39 cellular contexts compared by ENCODE assay signal in the genomic region with DNA sequence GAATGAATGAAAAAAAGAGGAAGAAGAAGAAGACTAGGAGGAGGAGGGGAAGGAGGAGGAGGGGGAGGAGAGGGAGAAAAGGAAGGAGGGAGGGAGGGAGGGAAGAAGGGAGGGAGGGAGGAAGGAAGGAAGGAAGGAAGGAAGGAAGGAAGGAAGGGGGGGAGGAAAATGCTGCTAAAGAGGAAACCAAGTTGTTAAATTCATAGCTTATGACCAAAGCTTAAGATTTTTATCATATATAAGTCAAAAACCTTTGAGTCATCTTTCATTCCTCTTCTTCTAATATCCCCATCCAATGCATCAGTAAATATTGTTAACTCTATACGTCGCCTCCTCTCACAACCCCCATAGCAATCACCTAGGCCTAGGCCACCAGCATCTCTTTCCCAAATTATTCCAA.
"Had no signal": no experiment of that assay in that cellular context is flagged by ENCODE, and none has a peak within 500 bp of the region (broad histone marks: within the 10 kb centered on the region; RNA-seq: fewer than 3 reads in every experiment).

No MANE protein-coding gene starts in this region.

- H3K4me3 Mint-ChIP-seq: activated naive CD4-positive, alpha-beta T cell treated with anti-CD3 and anti-CD28 coated beads for 36 hours; activated naive CD4-positive, alpha-beta T cell treated with anti-CD3 and anti-CD28 coated beads, Interleukin-2, amount 10 ng/mL, durations not matched to agents 7 days and 5 days; activated naive CD4-positive, alpha-beta T cell treated with anti-CD3 and anti-CD28 coated beads, Interleukin-2, amount 50 U/mL, for 24 hours; activated naive CD8-positive, alpha-beta T cell; activated naive CD8-positive, alpha-beta T cell treated with anti-CD3 and anti-CD28 coated beads for 36 hours; activated naive CD8-positive, alpha-beta T cell treated with anti-CD3 and anti-CD28 coated beads, Interleukin-2, amount 10 ng/mL, durations not matched to agents 7 days and 5 days; activated naive CD8-positive, alpha-beta T cell treated with anti-CD3 and anti-CD28 coated beads, Interleukin-2, amount 50 U/mL, for 24 hours; activated T-cell treated with anti-CD3 and anti-CD28 coated beads, Interleukin-2, amount 50 U/mL, for 24 hours; activated T-cell treated with anti-CD3 and anti-CD28 coated beads, Interleukin-2, amount 50 U/mL, for 4 hours; activated T-cell treated with anti-CD3 and anti-CD28 coated beads, Interleukin-2, amount 50 U/mL, for 72 hours; activated T-helper 1 cell treated with anti-CD3 and anti-CD28 coated beads, Interleukin-12 subunit alpha, Interleukin-12 subunit beta, Interleukin-2, Interleukin-4 antibody, amounts not matched to agents 30 ng/mL and 10 ng/mL and 1 ng/mL, durations not matched to agents 14 hours and 24 hours and 36 hours; activated T-helper 17 cell treated with anti-CD3 and anti-CD28 coated beads, Interleukin-2, amount 50 U/mL, for 72 hours; brain had no signal

- DNase-seq: activated effector memory CD4-positive, alpha-beta T cell treated with anti-CD3 and anti-CD28 coated beads, Interleukin-2, amount 50 U/mL, for 16 hours; activated effector memory CD4-positive, alpha-beta T cell treated with Interleukin-2 at 50 U/mL for 16 hours; activated gamma-delta T cell; activated gamma-delta T cell treated with Interleukin-2 at 50 U/mL for 16 hours; activated naive CD4-positive, alpha-beta T cell; activated naive CD4-positive, alpha-beta T cell treated with anti-CD3 and anti-CD28 coated beads for 36 hours; activated naive CD4-positive, alpha-beta T cell treated with anti-CD3 and anti-CD28 coated beads, Interleukin-2, amount 10 ng/mL, durations not matched to agents 7 days and 5 days; activated naive CD4-positive, alpha-beta T cell treated with anti-CD3 and anti-CD28 coated beads, Interleukin-2, amount 50 U/mL, for 16 hours; activated naive CD4-positive, alpha-beta T cell treated with Interleukin-2 at 50 U/mL for 16 hours; activated naive CD8-positive, alpha-beta T cell treated with anti-CD3 and anti-CD28 coated beads for 36 hours; activated naive CD8-positive, alpha-beta T cell treated with anti-CD3 and anti-CD28 coated beads, Interleukin-2, amount 10 ng/mL, durations not matched to agents 7 days and 5 days; activated naive CD8-positive, alpha-beta T cell treated with anti-CD3 and anti-CD28 coated beads, Interleukin-2, amount 50 U/mL, for 24 hours; activated T-cell treated with anti-CD3 and anti-CD28 coated beads, Interleukin-2, amount 50 U/mL, for 1 hour; activated T-cell treated with anti-CD3 and anti-CD28 coated beads, Interleukin-2, amount 50 U/mL, for 24 hours; activated T-cell treated with anti-CD3 and anti-CD28 coated beads, Interleukin-2, amount 50 U/mL, for 4 hours; activated T-cell treated with anti-CD3 and anti-CD28 coated beads, Interleukin-2, amount 50 U/mL, for 48 hours; activated T-cell treated with anti-CD3 and anti-CD28 coated beads, Interleukin-2, amount 50 U/mL, for 72 hours; adrenal gland; amniotic stem cell; amygdala; anterior cingulate cortex; aorta; body of pancreas; brain microvascular endothelial cell; caudate nucleus; central memory CD4-positive, alpha-beta T cell; cerebellar nuclear complex had no signal

- H3K4me1 Mint-ChIP-seq: activated naive CD4-positive, alpha-beta T cell treated with anti-CD3 and anti-CD28 coated beads, Interleukin-2, amount 10 ng/mL, durations not matched to agents 7 days and 5 days; activated naive CD4-positive, alpha-beta T cell treated with anti-CD3 and anti-CD28 coated beads, Interleukin-2, amount 50 U/mL, for 24 hours; activated naive CD8-positive, alpha-beta T cell treated with anti-CD3 and anti-CD28 coated beads for 36 hours; activated naive CD8-positive, alpha-beta T cell treated with anti-CD3 and anti-CD28 coated beads, Interleukin-2, amount 50 U/mL, for 24 hours; activated T-helper 17 cell treated with anti-CD3 and anti-CD28 coated beads, Interleukin-2, amount 50 U/mL, for 72 hours had no signal

- H3K36me3 Mint-ChIP-seq: activated naive CD4-positive, alpha-beta T cell treated with anti-CD3 and anti-CD28 coated beads, Interleukin-2, amount 10 ng/mL, durations not matched to agents 7 days and 5 days; activated naive CD4-positive, alpha-beta T cell treated with anti-CD3 and anti-CD28 coated beads, Interleukin-2, amount 50 U/mL, for 24 hours; activated naive CD4-positive, alpha-beta T cell treated with anti-CD3 and anti-CD28 coated beads, Interleukin-2, amount 50 U/mL, for 72 hours; activated naive CD8-positive, alpha-beta T cell; activated naive CD8-positive, alpha-beta T cell treated with anti-CD3 and anti-CD28 coated beads for 36 hours; activated naive CD8-positive, alpha-beta T cell treated with anti-CD3 and anti-CD28 coated beads, Interleukin-2, amount 10 ng/mL, durations not matched to agents 7 days and 5 days; brain had no signal

- FAIRE-seq: astrocyte, bronchial epithelial cell had no signal

- H3K4me1 ChIP-seq: adrenal gland, ascending aorta, body of pancreas, breast epithelium had no signal

- H3K27me3 Mint-ChIP-seq: activated naive CD4-positive, alpha-beta T cell treated with anti-CD3 and anti-CD28 coated beads, Interleukin-2, amount 10 ng/mL, durations not matched to agents 7 days and 5 days; activated naive CD4-positive, alpha-beta T cell treated with anti-CD3 and anti-CD28 coated beads, Interleukin-2, amount 50 U/mL, for 24 hours; activated naive CD8-positive, alpha-beta T cell; activated naive CD8-positive, alpha-beta T cell treated with anti-CD3 and anti-CD28 coated beads for 36 hours; activated naive CD8-positive, alpha-beta T cell treated with anti-CD3 and anti-CD28 coated beads, Interleukin-2, amount 10 ng/mL, durations not matched to agents 7 days and 5 days; activated naive CD8-positive, alpha-beta T cell treated with anti-CD3 and anti-CD28 coated beads, Interleukin-2, amount 50 U/mL, for 24 hours; activated T-cell treated with anti-CD3 and anti-CD28 coated beads, Interleukin-2, amount 50 U/mL, for 24 hours; activated T-helper 17 cell treated with anti-CD3 and anti-CD28 coated beads, Interleukin-2, amount 50 U/mL, for 72 hours; brain had no signal

- ATAC-seq: activated naive CD4-positive, alpha-beta T cell treated with anti-CD3 and anti-CD28 coated beads, Interleukin-2, amount 50 U/mL, for 72 hours; activated naive CD8-positive, alpha-beta T cell treated with anti-CD3 and anti-CD28 coated beads, Interleukin-2, amount 50 U/mL, for 24 hours; activated T-cell treated with anti-CD3 and anti-CD28 coated beads, Interleukin-2, amount 50 U/mL, for 4 hours; activated T-cell treated with anti-CD3 and anti-CD28 coated beads, Interleukin-2, amount 50 U/mL, for 72 hours; activated T-helper 17 cell treated with anti-CD3 and anti-CD28 coated beads, Interleukin-2, amount 50 U/mL, for 72 hours; body of pancreas had no signal

- H3K27ac Mint-ChIP-seq: activated naive CD4-positive, alpha-beta T cell treated with anti-CD3 and anti-CD28 coated beads for 36 hours; activated naive CD4-positive, alpha-beta T cell treated with anti-CD3 and anti-CD28 coated beads, Interleukin-2, amount 10 ng/mL, durations not matched to agents 7 days and 5 days; activated naive CD4-positive, alpha-beta T cell treated with anti-CD3 and anti-CD28 coated beads, Interleukin-2, amount 50 U/mL, for 24 hours; activated naive CD4-positive, alpha-beta T cell treated with anti-CD3 and anti-CD28 coated beads, Interleukin-2, amount 50 U/mL, for 72 hours; activated naive CD8-positive, alpha-beta T cell; activated naive CD8-positive, alpha-beta T cell treated with anti-CD3 and anti-CD28 coated beads for 36 hours; activated naive CD8-positive, alpha-beta T cell treated with anti-CD3 and anti-CD28 coated beads, Interleukin-2, amount 10 ng/mL, durations not matched to agents 7 days and 5 days; activated naive CD8-positive, alpha-beta T cell treated with anti-CD3 and anti-CD28 coated beads, Interleukin-2, amount 50 U/mL, for 24 hours; activated T-cell treated with anti-CD3 and anti-CD28 coated beads, Interleukin-2, amount 50 U/mL, for 24 hours; activated T-cell treated with anti-CD3 and anti-CD28 coated beads, Interleukin-2, amount 50 U/mL, for 72 hours; activated T-helper 1 cell treated with anti-CD3 and anti-CD28 coated beads, Interleukin-12 subunit alpha, Interleukin-12 subunit beta, Interleukin-2, Interleukin-4 antibody, amounts not matched to agents 30 ng/mL and 10 ng/mL and 1 ng/mL, durations not matched to agents 14 hours and 24 hours and 36 hours; activated T-helper 17 cell treated with anti-CD3 and anti-CD28 coated beads, Interleukin-2, amount 50 U/mL, for 72 hours; activated T-helper 2 cell treated with anti-CD3 and anti-CD28 coated beads, Interferon-gamma antibody, Interleukin-2, Interleukin-4, amounts not matched to agents 10 μg/mL and 5 μg/mL and 100 μg/mL, durations not matched to agents 14 hours and 24 hours and 36 hours; brain had no signal

- H3K9me3 ChIP-seq: adrenal gland, ascending aorta, body of pancreas, breast epithelium had no signal

- H3K9me3 Mint-ChIP-seq: activated naive CD4-positive, alpha-beta T cell treated with anti-CD3 and anti-CD28 coated beads for 36 hours; activated naive CD4-positive, alpha-beta T cell treated with anti-CD3 and anti-CD28 coated beads, Interleukin-2, amount 10 ng/mL, durations not matched to agents 7 days and 5 days; activated naive CD4-positive, alpha-beta T cell treated with anti-CD3 and anti-CD28 coated beads, Interleukin-2, amount 50 U/mL, for 24 hours; activated naive CD4-positive, alpha-beta T cell treated with anti-CD3 and anti-CD28 coated beads, Interleukin-2, amount 50 U/mL, for 72 hours; activated naive CD8-positive, alpha-beta T cell treated with anti-CD3 and anti-CD28 coated beads for 36 hours; activated naive CD8-positive, alpha-beta T cell treated with anti-CD3 and anti-CD28 coated beads, Interleukin-2, amount 10 ng/mL, durations not matched to agents 7 days and 5 days; activated naive CD8-positive, alpha-beta T cell treated with anti-CD3 and anti-CD28 coated beads, Interleukin-2, amount 50 U/mL, for 24 hours; activated T-cell treated with anti-CD3 and anti-CD28 coated beads, Interleukin-2, amount 50 U/mL, for 24 hours; activated T-cell treated with anti-CD3 and anti-CD28 coated beads, Interleukin-2, amount 50 U/mL, for 4 hours; activated T-cell treated with anti-CD3 and anti-CD28 coated beads, Interleukin-2, amount 50 U/mL, for 72 hours; activated T-helper 1 cell treated with anti-CD3 and anti-CD28 coated beads, Interleukin-12 subunit alpha, Interleukin-12 subunit beta, Interleukin-2, Interleukin-4 antibody, amounts not matched to agents 30 ng/mL and 10 ng/mL and 1 ng/mL, durations not matched to agents 14 hours and 24 hours and 36 hours; activated T-helper 17 cell treated with anti-CD3 and anti-CD28 coated beads, Interleukin-2, amount 50 U/mL, for 72 hours; activated T-helper 2 cell treated with anti-CD3 and anti-CD28 coated beads, Interferon-gamma antibody, Interleukin-2, Interleukin-4, amounts not matched to agents 10 μg/mL and 5 μg/mL and 100 μg/mL, durations not matched to agents 14 hours and 24 hours and 36 hours had no signal

- H3K36me3 ChIP-seq: adrenal gland, ascending aorta, brain microvascular endothelial cell, breast epithelium, cardiac muscle cell had no signal

- H3K27me3 ChIP-seq: adrenal gland, ascending aorta, body of pancreas, brain microvascular endothelial cell, breast epithelium, cardiac muscle cell had no signal

- H3K27ac ChIP-seq: adrenal gland, ascending aorta, body of pancreas, brain microvascular endothelial cell, breast epithelium, cardiac muscle cell had no signal

- H3K4me3 ChIP-seq: adrenal gland, ascending aorta, body of pancreas, breast epithelium, cardiac muscle cell had no signal
